8 cellular contexts compared by ENCODE assay signal in genomic region chr9:34139477-34140146, GRCh38. TPM values are rescaled to one million over a fixed set of nuclear protein-coding genes. Genes with fewer than 3 reads are reported as not detected.
DNase-seq lines count a peak whose midpoint lies in the region; ATAC-seq and TF ChIP-seq lines count a peak whose summit lies in the region.

No MANE protein-coding gene starts in this region.

- H3K4me3 ChIP-seq in OCI-LY7 (ENCODE audit: low read depth, low read length, poor library complexity, severe bottlenecking) (no peak overlapping the region), esophagus muscularis mucosa (no peak overlapping the region)

- no peak overlapping the region for H3K27ac ChIP-seq in OCI-LY7 (ENCODE audit: low read depth, low read length, poor library complexity, severe bottlenecking)
- H3K27ac ChIP-seq in esophagus muscularis mucosa (replicated peaks in 1 of 4): no peak overlapping the region

- no TSS peak for BruUV-seq in OCI-LY7 (replicated peaks; lab: Mats Ljungman, UMichigan)

- TF ChIP-seq POLR2A in esophagus muscularis mucosa (IDR thresholded peaks at IDR 0.05; ENCODE audit: low read depth): no peak

- no peaks in the 10 kb centered on the region for H3K27me3 Mint-ChIP-seq in activated naive CD8-positive, alpha-beta T cell treated with anti-CD3 and anti-CD28 coated beads for 36 hours

- no peaks in the 10 kb centered on the region for H4K20me1 ChIP-seq in OCI-LY7 (ENCODE audit: insufficient read depth, low read length)

- intact Hi-C loops in OCI-LY7 (cut with micrococcal nuclease; ENCODE audit: unreplicated experiment) (no loop called here), esophagus muscularis mucosa (cut with DNase I) (no loop called here)

- TF ChIP-seq CTCF in GM13977 (IDR thresholded peaks at IDR 0.05; ENCODE audit: extremely low read depth, insufficient read depth, missing control alignments) (peak; percentile 26), OCI-LY7 (conservative IDR thresholded peaks at IDR 0.05; ENCODE audit: low read length) (peak; percentile 74), esophagus muscularis mucosa (IDR thresholded peaks at IDR 0.05) (peak in 2 of 3 experiments; percentile 20 to 37)

- CTCF ChIA-PET in OCI-LY7 (lab: Charles Lee; ENCODE audit: unreplicated experiment): no interaction called here

- H3K9me2 ChIP-seq in OCI-LY7 (ENCODE audit: insufficient read depth, low read length): no peaks in the 10 kb centered on the region

- no peak for ATAC-seq in HG02571 (IDR thresholded peaks at IDR 0.05; ENCODE audit: unreplicated experiment)

- H3K79me2 ChIP-seq in OCI-LY7 (ENCODE audit: insufficient read depth, low read depth, low read length): no peaks in the 10 kb centered on the region

- POLR2A ChIA-PET in OCI-LY7 (lab: Charles Lee): interaction anchor here (0.7 to 1.6 kb wide), 4 partner anchors 10 to 233 kb away, joined by 3 to 9 read pairs (median 4); no protein-coding TSS in a partner anchor

- no peak for TF ChIP-seq EP300 in esophagus muscularis mucosa (IDR thresholded peaks at IDR 0.05)

- no peak overlapping the region for H3K4me2 ChIP-seq in OCI-LY7 (ENCODE audit: low read length)

- no peak overlapping the region for H2AFZ ChIP-seq in OCI-LY7 (ENCODE audit: low read length)

- H3K4me1 ChIP-seq in OCI-LY7 (ENCODE audit: insufficient read depth, low read length, poor library complexity, severe bottlenecking) (no peaks in the 10 kb centered on the region), esophagus muscularis mucosa (peaks cover 0 to 9% (median 3%) of the 10 kb centered on the region in 4 donors)

- H3K27me3 ChIP-seq in esophagus muscularis mucosa: no peaks in the 10 kb centered on the region

- no peak for DNase-seq in GM13977 (ENCODE audit: low spot score)
- DNase-seq in OCI-LY7 (ENCODE audit: low spot score): peak; percentile 54
- no peak for DNase-seq in esophagus muscularis mucosa (ENCODE audit: extremely low spot score)
- peak; percentile 47 for DNase-seq in pulmonary artery endothelial cell (ENCODE audit: low read depth, low spot score)
- DNase-seq in activated effector memory CD4-positive, alpha-beta T cell treated with Interleukin-2 at 50 U/mL for 16 hours: no peak
- no peak for DNase-seq in cerebellar nuclear complex (lab: John Stamatoyannopoulos, UW)
- DNase-seq in activated naive CD8-positive, alpha-beta T cell treated with anti-CD3 and anti-CD28 coated beads for 36 hours: no peak

- no peaks in the 10 kb centered on the region for H3K9me3 Mint-ChIP-seq in activated naive CD8-positive, alpha-beta T cell treated with anti-CD3 and anti-CD28 coated beads for 36 hours

- H3K36me3 Mint-ChIP-seq in activated naive CD8-positive, alpha-beta T cell treated with anti-CD3 and anti-CD28 coated beads for 36 hours: no peaks in the 10 kb centered on the region

- H3K9me3 ChIP-seq in OCI-LY7 (ENCODE audit: low read length) (no peaks in the 10 kb centered on the region), esophagus muscularis mucosa (no peaks in the 10 kb centered on the region)

- WGBS in esophagus muscularis mucosa: 79% methylated on average over 5 of the region's 5 CpGs

- no peak overlapping the region for H3K4me3 Mint-ChIP-seq in activated naive CD8-positive, alpha-beta T cell treated with anti-CD3 and anti-CD28 coated beads for 36 hours

- no peak overlapping the region for H3K27ac Mint-ChIP-seq in activated naive CD8-positive, alpha-beta T cell treated with anti-CD3 and anti-CD28 coated beads for 36 hours

- in situ Hi-C loops in GM13977 (cut with MboI; ENCODE audit: low pct_unique_long_range_greater_than_20kb, low sequenced_read_pairs, unreplicated experiment): no loop called here

- H3K36me3 ChIP-seq in OCI-LY7 (ENCODE audit: insufficient read depth, low read length) (no peaks in the 10 kb centered on the region), esophagus muscularis mucosa (no peaks in the 10 kb centered on the region)

- H3K4me1 Mint-ChIP-seq in activated naive CD8-positive, alpha-beta T cell treated with anti-CD3 and anti-CD28 coated beads for 36 hours: no peaks in the 10 kb centered on the region

RNA-seq across cellular contexts. Expression of gene DCAF12, which starts 13.1 kb away (rescaled TPM):
- 21.9 and 31.7 TPM in 2 replicates for total RNA-seq in OCI-LY7 (2014; rRNA removed; shearing (Covaris generic))
- total RNA-seq in OCI-LY7 (2022) (70.5 and 83.5 TPM in 2 replicates), esophagus muscularis mucosa (10 to 100 TPM; 17.9 to 25.0 (median 21.9) TPM), pulmonary artery endothelial cell (17.0 and 19.5 TPM in 2 replicates)
- 10 to 100 TPM; 40.2 to 43.3 TPM for total RNA-seq in activated naive CD8-positive, alpha-beta T cell treated with anti-CD3 and anti-CD28 coated beads for 36 hours

RNA-seq across cellular contexts. Expression of gene UBAP1, which starts 39.2 kb away (rescaled TPM):
- 12.4 and 13.1 TPM in 2 replicates for total RNA-seq in OCI-LY7 (2014; rRNA removed; shearing (Covaris generic))
- total RNA-seq in OCI-LY7 (2022): 22.4 and 24.9 TPM in 2 replicates
- total RNA-seq in esophagus muscularis mucosa: 10 to 100 TPM; 54.0 to 84.3 (median 72.6) TPM
- total RNA-seq in pulmonary artery endothelial cell: 35.3 and 38.0 TPM in 2 replicates
- total RNA-seq in activated naive CD8-positive, alpha-beta T cell treated with anti-CD3 and anti-CD28 coated beads for 36 hours: 10 to 100 TPM; 36.8 to 37.1 TPM

Comparison
In these comparisons a context has a peak if more than half of its experiments do, and no peak if none do; other contexts are left out.
1. DNase-seq: peak in OCI-LY7 (single experiment) and pulmonary artery endothelial cell (single experiment); none in GM13977 (single experiment), esophagus muscularis mucosa (single experiment), activated effector memory CD4-positive, alpha-beta T cell treated with Interleukin-2 at 50 U/mL for 16 hours (single experiment), cerebellar nuclear complex (0 of 2) and activated naive CD8-positive, alpha-beta T cell treated with anti-CD3 and anti-CD28 coated beads for 36 hours (single experiment).
2. Peak in every context shown above with its lines, with median percentiles within 50 percentile points of each other: CTCF ChIP-seq.